ENCODE assay signal across 9 cellular contexts in genomic region chr3:13884851-13885703, GRCh38. TPM values are rescaled to one million over a fixed set of nuclear protein-coding genes. Genes with fewer than 3 reads are reported as not detected.
A peak's percentile ranks its signal among the peaks of the same experiment; 100 is the strongest.
DNase-seq lines count a peak whose midpoint lies in the region; ATAC-seq and TF ChIP-seq lines count a peak whose summit lies in the region.
"Had no signal": no experiment of that assay in that cellular context is flagged by ENCODE, and none has a peak within 500 bp of the region (broad histone marks: within the 10 kb centered on the region; RNA-seq: fewer than 3 reads in every experiment).

No MANE protein-coding gene starts in this region.

- H3K36me3 ChIP-seq in left ventricle myocardium inferior (no peaks in the 10 kb centered on the region), Karpas-422 (ENCODE audit: insufficient read depth, low read length) (no peaks in the 10 kb centered on the region)

- no peaks in the 10 kb centered on the region for H4K20me1 ChIP-seq in Karpas-422 (ENCODE audit: insufficient read depth, low read depth, low read length)

- no peak overlapping the region for H3K4me2 ChIP-seq in Karpas-422 (ENCODE audit: low read depth, low read length, poor library complexity, severe bottlenecking)

- DNase-seq in left ventricle myocardium inferior (no peak), left cardiac atrium (no peak), Karpas-422 (peak; percentile 82), cardiac fibroblast (ENCODE audit: low read depth in 2 of 2) (peak in 1 of 2 donors; percentile 4), natural killer cell (no peak), NCI-H128 (lab: John Stamatoyannopoulos, UW; ENCODE audit: unreplicated experiment) (no peak)

- H3K9me2 ChIP-seq in Karpas-422 (replicated peaks; ENCODE audit: insufficient read depth, low read length), result no peaks in the 10 kb centered on the region

- H3K27ac ChIP-seq in left ventricle myocardium inferior (replicated peaks) (no peak overlapping the region), Karpas-422 (ENCODE audit: low read length) (no peak overlapping the region), VCaP (no peak overlapping the region)

- H3K4me3 Mint-ChIP-seq in natural killer cell, result no peak overlapping the region

- TF ChIP-seq CTCF in left ventricle myocardium inferior (IDR thresholded peaks at IDR 0.05; ENCODE audit: borderline replicate concordance) (peak; percentile 51), VCaP (conservative IDR thresholded peaks at IDR 0.05) (peak; percentile 98), cardiac fibroblast (IDR thresholded peaks at IDR 0.05; ENCODE audit: low read depth, low read length) (peak; percentile 33), natural killer cell (IDR thresholded peaks at IDR 0.05) (peak; percentile 60)

- H3K79me2 ChIP-seq in Karpas-422 (ENCODE audit: low read length), result no peaks in the 10 kb centered on the region

- no peak overlapping the region for H3K9ac ChIP-seq in Karpas-422 (ENCODE audit: low read length)

- peaks cover 8% of the 10 kb centered on the region for H3K4me1 ChIP-seq in left ventricle myocardium inferior
- H3K4me1 ChIP-seq in Karpas-422 (ENCODE audit: low read length), result no peaks in the 10 kb centered on the region

- no peaks in the 10 kb centered on the region for H3K4me1 Mint-ChIP-seq in natural killer cell

- H3K27me3 ChIP-seq in left ventricle myocardium inferior (ENCODE audit: low read depth), result peaks cover 80% of the 10 kb centered on the region
- H3K27me3 ChIP-seq in Karpas-422 (ENCODE audit: low read length), result no peaks in the 10 kb centered on the region

- H3K9me3 ChIP-seq in left ventricle myocardium inferior (replicated peaks) (peaks cover 5% of the 10 kb centered on the region), Karpas-422 (ENCODE audit: low read length) (no peaks in the 10 kb centered on the region)

- H3K27me3 Mint-ChIP-seq in natural killer cell (ENCODE audit: low read depth in 2 of 2), result peaks cover 32 to 39% of the 10 kb centered on the region in 2 donors

- intact Hi-C loops in left ventricle myocardium inferior (cut with micrococcal nuclease), result no loop called here
- intact Hi-C loops in left cardiac atrium (cut with DNase I), result loop anchor here (5.0 to 10.0 kb wide), 2 partner anchors 220 to 228 kb away; no protein-coding TSS in a partner anchor
- intact Hi-C loops in natural killer cell (cut with micrococcal nuclease), result loop anchor here (5.0 kb wide), 1 partner anchor 228 kb away; no protein-coding TSS in a partner anchor

- H3K9me3 Mint-ChIP-seq in natural killer cell, result no peaks in the 10 kb centered on the region

- no peak for ATAC-seq in left cardiac atrium
- peak; percentile 38 to 74 (median 53) for ATAC-seq in natural killer cell
- ATAC-seq in HG02852 (IDR thresholded peaks at IDR 0.05; ENCODE audit: unreplicated experiment), result no peak

- H3K4me3 ChIP-seq in left ventricle myocardium inferior, result no peak overlapping the region
- no peak overlapping the region for H3K4me3 ChIP-seq in Karpas-422 (ENCODE audit: low read length)
- no peak overlapping the region for H3K4me3 ChIP-seq in cardiac fibroblast (replicated peaks in 1 of 2; ENCODE audit: low read depth in 2 of 2, low read length in 2 of 2)

- H2AFZ ChIP-seq in Karpas-422 (ENCODE audit: low read length), result no peak overlapping the region

- H3K36me3 Mint-ChIP-seq in natural killer cell, result no peaks in the 10 kb centered on the region

- no peak overlapping the region for H3K27ac Mint-ChIP-seq in natural killer cell

RNA-seq across cellular contexts. Expression of gene WNT7A, which starts 5.2 kb away (rescaled TPM):
- total RNA-seq in left ventricle myocardium inferior, result not detected
- not detected for total RNA-seq in left cardiac atrium
- not detected in 2 replicates for total RNA-seq in Karpas-422 (2014; rRNA removed; shearing (Covaris generic); ENCODE audit: low replicate concordance)
- total RNA-seq in natural killer cell, result under 1 TPM in 2 of 3 donors, not detected in 1; 0.18 to 0.45 TPM
- total RNA-seq: glomerular endothelial cell had no signal

Comparison
In these comparisons a context has a peak if more than half of its experiments do, and no peak if none do; other contexts are left out.
1. CTCF ChIP-seq: peak in every context shown above with its lines; median percentile 98 in VCaP; 60 in natural killer cell; 51 in left ventricle myocardium inferior; 33 in cardiac fibroblast.
2. ATAC-seq: peak in natural killer cell (3 of 3); none in left cardiac atrium (0 of 2) and HG02852 (single experiment).